In genomic region chr9:105244996-105245719, GRCh38 we compare ENCODE assay signal across 8 cellular contexts. TPM values are rescaled to one million over a fixed set of nuclear protein-coding genes. Genes with fewer than 3 reads are reported as not detected.
DNase-seq lines count a peak whose midpoint lies in the region; ATAC-seq, FAIRE-seq and TF ChIP-seq lines count a peak whose summit lies in the region.

No MANE protein-coding gene starts in this region.

- peak; percentile 54 to 70 (median 55) for TF ChIP-seq CTCF in H1 (IDR thresholded peaks at IDR 0.05; ENCODE audit: control extremely low read depth in 1 of 3, insufficient read depth in 1 of 3, low read depth in 1 of 3, low read length in 3 of 3)

- H4K20me1 ChIP-seq in H1 (replicated peaks in 1 of 2; ENCODE audit: control insufficient read depth in 1 of 2, insufficient read depth in 2 of 2, low read length in 2 of 2), result peaks cover 0 to 2% of the 10 kb centered on the region in 2 experiments

- peak overlapping the region; percentile 60; the same call in 1 of the 2 replicates for H2BK5ac ChIP-seq in H1 (ENCODE audit: low read depth, low read length)

- H2AK5ac ChIP-seq in H1 (ENCODE audit: low read depth, low read length), result no peak overlapping the region

- H3K27ac ChIP-seq in H1 (ENCODE audit: low read depth, low read length), result peak overlapping the region; percentile 89
- peak overlapping the region; percentile 89 for H3K27ac ChIP-seq in mesodermal cell (ENCODE audit: low read depth, low read length, severe bottlenecking)

- H2BK12ac ChIP-seq in H1 (ENCODE audit: low read depth, low read length), result no peak overlapping the region

- no peaks in the 10 kb centered on the region for H3K9me3 ChIP-seq in H1 (ENCODE audit: insufficient read depth in 2 of 2, low read depth in 1 of 2, low read length in 1 of 2)
- no peaks in the 10 kb centered on the region for H3K9me3 ChIP-seq in mesodermal cell (ENCODE audit: control insufficient read depth, low read length)

- TF ChIP-seq RAD21 in H1 (IDR thresholded peaks at IDR 0.05 in 1 of 2, conservative IDR thresholded peaks at IDR 0.05 in 1 of 2; ENCODE audit: low read depth in 2 of 2, low read length in 2 of 2), result peak; percentile 68 to 71

- H2BK15ac ChIP-seq in H1 (ENCODE audit: low read length), result no peak overlapping the region

- H3K9ac ChIP-seq in H1 (replicated peaks in 1 of 4; ENCODE audit: extremely low read depth in 1 of 4, low read depth in 3 of 4, low read length in 3 of 4), result peak overlapping the region; percentile 68 to 96 (median 74)

- no peak overlapping the region for H2AFZ ChIP-seq in H1 (ENCODE audit: low read length)

- H3K36me3 ChIP-seq in H1 (ENCODE audit: control insufficient read depth in 2 of 4, insufficient read depth in 4 of 4, low read length in 3 of 4), result no peaks in the 10 kb centered on the region
- no peaks in the 10 kb centered on the region for H3K36me3 ChIP-seq in mesodermal cell (ENCODE audit: control insufficient read depth, insufficient read depth, low read length)

- H3K18ac ChIP-seq in H1 (ENCODE audit: extremely low read depth, low read length), result no peak overlapping the region

- no peaks in the 10 kb centered on the region for H3K79me1 ChIP-seq in H1 (ENCODE audit: low read depth, low read length)

- no peak overlapping the region for H2BK20ac ChIP-seq in H1 (ENCODE audit: low read length)

- POLR2A ChIA-PET in H1 (lab: Charles Lee; ENCODE audit: partially characterized antibody), result interaction anchor here (0.6 to 3.2 kb wide), 38 partner anchors 10 to 382 kb away, joined by 3 to 25 read pairs (median 4); partner anchors contain the start of gene ABCA1

- H3K4me3 ChIP-seq in H1 (ENCODE audit: extremely low read depth in 1 of 4, insufficient read depth in 2 of 4, low read depth in 3 of 4, low read length in 4 of 4) (peak overlapping the region; percentile 70 to 84 (median 78)), mesodermal cell (ENCODE audit: extremely low read depth, insufficient read depth, low read length, poor library complexity, severe bottlenecking) (peak overlapping the region; percentile 97)

- H3K4ac ChIP-seq in H1 (replicated peaks; ENCODE audit: insufficient read length, low read depth, low read length), result no peak overlapping the region

- H3K23ac ChIP-seq in H1 (ENCODE audit: insufficient read length), result no peak overlapping the region

- H3K4me1 ChIP-seq in H1 (replicated peaks in 1 of 4; ENCODE audit: control insufficient read depth in 3 of 4, insufficient read depth in 4 of 4, low read length in 3 of 4) (peaks cover 0 to 33% (median 15%) of the 10 kb centered on the region in 4 experiments; a peak in 6 of 7 replicates), mesodermal cell (ENCODE audit: control insufficient read depth, insufficient read depth, low read length, poor library complexity, severe bottlenecking) (peaks cover 33% of the 10 kb centered on the region)

- peaks cover 11 to 48% of the 10 kb centered on the region in 2 experiments; a peak in 3 of 4 replicates for H3K79me2 ChIP-seq in H1 (ENCODE audit: control insufficient read depth in 1 of 2, insufficient read depth in 2 of 2, low read length in 2 of 2)

- ATAC-seq in HG03045 (IDR thresholded peaks at IDR 0.05; ENCODE audit: unreplicated experiment), result peak; percentile 16

- no peak for FAIRE-seq in H1 (lab: Jason Lieb, UNC)

- peak overlapping the region; percentile 63 to 72 for H3K4me2 ChIP-seq in H1 (ENCODE audit: insufficient read depth in 1 of 2, low read depth in 2 of 2, low read length in 2 of 2)

- CTCF ChIA-PET in H1 (lab: Charles Lee; ENCODE audit: partially characterized antibody), result interaction anchor here (0.6 to 3.0 kb wide), 24 partner anchors 9 to 392 kb away, joined by 3 to 17 read pairs (median 4); partner anchors contain the start of gene ABCA1

- no peak overlapping the region for H2BK120ac ChIP-seq in H1 (replicated peaks; ENCODE audit: low read depth, low read length)

- H4K5ac ChIP-seq in H1 (ENCODE audit: insufficient read length, low read depth, low read length), result peak overlapping the region; percentile 67

- WGBS in H1 (ENCODE audit: extremely low coverage in 1 of 2, insufficient coverage in 1 of 2, insufficient read length in 1 of 2, insufficient replicate concordance in 2 of 2, low coverage in 1 of 2, low lambda C conversion rate in 2 of 2, missing lambda C conversion rate in 1 of 2), 2 experiments, result 2% methylated on average over 48 of the region's 53 CpGs; no CpG with 5 or more reads in 1 of the 2 experiments
- WGBS in mesodermal cell (ENCODE audit: insufficient coverage in 2 of 2), 2 experiments, result 0 to 1% methylated on average over 38 to 41 of the region's 53 CpGs

- peaks cover 5% of the 10 kb centered on the region; the same call in 1 of the 2 replicates for H3K23me2 ChIP-seq in H1 (ENCODE audit: low read depth, low read length)

- peak overlapping the region; percentile 5 for H4K91ac ChIP-seq in H1 (replicated peaks; ENCODE audit: insufficient read length, low read length)

- peak in 1 of 2 experiments; percentile 87; a peak in 2 of 3 replicates for TF ChIP-seq POLR2A in H1 (IDR thresholded peaks at IDR 0.05; ENCODE audit: control extremely low read depth in 1 of 2, low read depth in 2 of 2, low read length in 2 of 2)

- H4K8ac ChIP-seq in H1 (ENCODE audit: extremely low read depth, insufficient read depth, low read length), result peak overlapping the region; percentile 77; the same call in 1 of the 2 replicates

- TF ChIP-seq EP300 in H1 (IDR thresholded peaks at IDR 0.05; ENCODE audit: borderline replicate concordance in 1 of 2, low read depth in 2 of 2, low read length in 2 of 2), result no peak

- no peaks in the 10 kb centered on the region for H3K27me3 ChIP-seq in H1 (replicated peaks in 1 of 4; ENCODE audit: control insufficient read depth in 3 of 4, extremely low read depth in 1 of 4, insufficient read depth in 3 of 4, low read length in 3 of 4)

- no peak overlapping the region for H3K14ac ChIP-seq in H1 (ENCODE audit: insufficient read length)

- H3K56ac ChIP-seq in H1 (replicated peaks; ENCODE audit: insufficient read length, low read depth, low read length), result peak overlapping the region; percentile 33

- DNase-seq in NCI-H82 (lab: John Stamatoyannopoulos, UW) (peak; percentile 64), NCI-H82 treated with DMSO at 0.1 percent for 48 hours (lab: John Stamatoyannopoulos, UW; ENCODE audit: unreplicated experiment) (no peak), NCI-H2196 treated with DMSO at 0.1 percent for 48 hours (lab: John Stamatoyannopoulos, UW; ENCODE audit: unreplicated experiment) (peak; percentile 46), H1 (ENCODE audit: low read depth in 1 of 2, low spot score in 2 of 2) (peak; percentile 70 to 86)
- DNase-seq in activated CD8-positive, alpha-beta memory T cell treated with anti-CD3 and anti-CD28 coated beads for 48 hours (ENCODE audit: low read depth in 2 of 3, low spot score in 2 of 3), result peak in 2 of 3 experiments; percentile 3 to 9
- DNase-seq in stimulated activated CD8-positive, alpha-beta memory T cell treated with anti-CD3 and anti-CD28 coated beads, Interleukin-2, amount 100 ng/mL, for 1 hour (ENCODE audit: low read depth in 2 of 2), result peak; percentile 5 to 8

TF ChIP-seq in H1, 55 proteins besides CTCF, POLR2A, EP300 and RAD21 (continues in another document):
- no peak for TF ChIP-seq SIX5 (IDR thresholded peaks at IDR 0.05; ENCODE audit: low read depth, low read length)
- TF ChIP-seq ASH2L (IDR thresholded peaks at IDR 0.05; ENCODE audit: low read length), result peak; percentile 97
- TF ChIP-seq BRCA1 (IDR thresholded peaks at IDR 0.05; ENCODE audit: low read depth, low read length), result no peak
- TF ChIP-seq TBP (IDR thresholded peaks at IDR 0.05; ENCODE audit: low read depth, low read length), result peak; percentile 50
- no peak; a peak in 1 of 4 replicates for TF ChIP-seq SIN3A (conservative IDR thresholded peaks at IDR 0.05 in 1 of 2, IDR thresholded peaks at IDR 0.05 in 1 of 2; ENCODE audit: low read depth in 1 of 2, low read length in 2 of 2)
- no peak for TF ChIP-seq SUZ12 (IDR thresholded peaks at IDR 0.05; ENCODE audit: low read length)
- TF ChIP-seq CHD1 (IDR thresholded peaks at IDR 0.05; ENCODE audit: low read depth, low read length), result no peak
- TF ChIP-seq JUN (IDR thresholded peaks at IDR 0.05; ENCODE audit: low read depth, low read length), result no peak
- no peak for TF ChIP-seq MAFK (IDR thresholded peaks at IDR 0.05; ENCODE audit: low read depth, low read length)
- no peak for TF ChIP-seq RNF2 (IDR thresholded peaks at IDR 0.05; ENCODE audit: borderline replicate concordance, low read depth, low read length, missing control alignments, poor library complexity, severe bottlenecking)
- TF ChIP-seq HDAC2 (IDR thresholded peaks at IDR 0.05; ENCODE audit: borderline replicate concordance in 1 of 2, low read depth in 2 of 2, low read length in 2 of 2), result 0 out of 4 replicates have a peak, but pooled peaks of 1 of the 2 experiments have one; percentile 70
- no peak for TF ChIP-seq BACH1 (IDR thresholded peaks at IDR 0.05; ENCODE audit: low read length)
- TF ChIP-seq TAF7 (optimal IDR thresholded peaks at IDR 0.05; ENCODE audit: borderline replicate concordance, low read depth, low read length), result peak; percentile 59
- TF ChIP-seq TAF1 (IDR thresholded peaks at IDR 0.05; ENCODE audit: low read depth, low read length), result peak; percentile 76
- TF ChIP-seq CREB1 (IDR thresholded peaks at IDR 0.05), result no peak
- TF ChIP-seq BCL11A (IDR thresholded peaks at IDR 0.05; ENCODE audit: low read depth in 2 of 2, low read length in 2 of 2), result no peak
- TF ChIP-seq, protein P1, sequence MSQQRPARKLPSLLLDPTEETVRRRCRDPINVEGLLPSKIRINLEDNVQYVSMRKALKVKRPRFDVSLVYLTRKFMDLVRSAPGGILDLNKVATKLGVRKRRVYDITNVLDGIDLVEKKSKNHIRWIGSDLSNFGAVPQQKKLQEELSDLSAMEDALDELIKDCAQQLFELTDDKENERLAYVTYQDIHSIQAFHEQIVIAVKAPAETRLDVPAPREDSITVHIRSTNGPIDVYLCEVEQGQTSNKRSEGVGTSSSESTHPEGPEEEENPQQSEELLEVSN (IDR thresholded peaks at IDR 0.05), result peak; percentile 57; the same call in 1 of the 2 replicates
- peak; percentile 72; the same call in 1 of the 2 replicates for TF ChIP-seq KDM1A (IDR thresholded peaks at IDR 0.05; ENCODE audit: borderline replicate concordance, low read length)

RNA-seq across cellular contexts. Expression of gene SLC44A1, which starts 0.7 kb away (rescaled TPM):
- total RNA-seq in H1 (2021; fragmentation: NEBNext Ultra II Directional; extraction: Animal tissue kit (Norgen Biotek cat#: 25700)), result 68.1 and 71.2 TPM in 2 replicates
- 22.9 and 30.5 TPM in 2 replicates for polyA plus RNA-seq in H1 (2011; rRNA removed)
- 27.8 TPM for polyA plus RNA-seq in H1 (2011; cell fraction: cytosol; rRNA removed)
- polyA plus RNA-seq in H1 (2011; cell fraction: nucleus; rRNA removed), result 17.0 TPM
- polyA plus RNA-seq in H1 (2012, experiment 1 of 2), result 30.5 to 48.6 TPM (median 44.6 TPM) in 4 replicates
- polyA plus RNA-seq in H1 (2012, experiment 2 of 2), result 2.8 TPM
- polyA plus RNA-seq in H1 (2013, experiment 1 of 2), result 30.1 TPM
- 35.0 TPM for polyA plus RNA-seq in H1 (2013, experiment 2 of 2)
- 142 and 183 TPM in 2 replicates for polyA minus RNA-seq in H1 (2011; rRNA and poly(A)+ RNA removed)
- polyA minus RNA-seq in H1 (2011; cell fraction: cytosol; rRNA and poly(A)+ RNA removed), result 52.5 TPM
- 58.5 TPM for polyA minus RNA-seq in H1 (2011; cell fraction: nucleus; rRNA and poly(A)+ RNA removed)
- polyA plus RNA-seq in mesodermal cell (2013, experiment 1 of 2), result 54.9 TPM
- 49.1 TPM for polyA plus RNA-seq in mesodermal cell (2013, experiment 2 of 2)
